In genomic region chr7:135160858-135161653, GRCh38 we compare ENCODE assay signal across 8 cellular contexts. TPM values are rescaled to one million over a fixed set of nuclear protein-coding genes. Genes with fewer than 3 reads are reported as not detected.
DNase-seq lines count a peak whose midpoint lies in the region; ATAC-seq and TF ChIP-seq lines count a peak whose summit lies in the region.

No MANE protein-coding gene starts in this region.

- no peak for TF ChIP-seq CTCF in thyroid gland (IDR thresholded peaks at IDR 0.05)

- H3K4me1 ChIP-seq in thyroid gland = peaks cover 0 to 48% of the 10 kb centered on the region in 2 donors

- CTCF ChIA-PET in activated CD4-positive, alpha-beta T cell treated with anti-CD3 and anti-CD28 coated beads for 36 hours (lab: Charles Lee) = interaction anchor here (0.6 to 1.8 kb wide), 4 partner anchors 8 to 475 kb away, joined by 3 to 8 read pairs (median 4); no protein-coding TSS in a partner anchor
- CTCF ChIA-PET in T-cell (lab: Charles Lee) = interaction anchor here in 1 of 2 donors (0.6 kb wide), 1 partner anchor 592 kb away, joined by 4 read pairs; no protein-coding TSS in a partner anchor

- H3K9me3 ChIP-seq in thyroid gland = no peaks in the 10 kb centered on the region

- H3K9me3 Mint-ChIP-seq in activated CD4-positive, alpha-beta T cell treated with anti-CD3 and anti-CD28 coated beads for 36 hours (ENCODE audit: low read depth) = peaks cover 21% of the 10 kb centered on the region
- H3K9me3 Mint-ChIP-seq in T-cell = peaks cover 14 to 18% (median 17%) of the 10 kb centered on the region in 3 donors

- no peaks in the 10 kb centered on the region for H3K27me3 ChIP-seq in thyroid gland

- no peak for TF ChIP-seq POLR2A in thyroid gland (IDR thresholded peaks at IDR 0.05)

- H3K27ac ChIP-seq in thyroid gland = peak overlapping the region; percentile 6 to 58 (median 43)

- ATAC-seq in activated CD4-positive, alpha-beta T cell treated with anti-CD3 and anti-CD28 coated beads for 36 hours = no peak
- ATAC-seq in T-cell (replicated peaks in 1 of 4) (no peak), left ventricle myocardium superior (peak; percentile 7), left colon (no peak)

- no peak overlapping the region for H3K4me3 ChIP-seq in thyroid gland (replicated peaks in 1 of 3)

- H3K4me1 Mint-ChIP-seq in activated CD4-positive, alpha-beta T cell treated with anti-CD3 and anti-CD28 coated beads for 36 hours = peaks cover 32% of the 10 kb centered on the region
- peaks cover 64 to 79% (median 74%) of the 10 kb centered on the region in 3 donors for H3K4me1 Mint-ChIP-seq in T-cell

- intact Hi-C loops in activated CD4-positive, alpha-beta T cell treated with anti-CD3 and anti-CD28 coated beads for 36 hours (cut with DNase I, micrococcal nuclease) = no loop called here
- intact Hi-C loops in left ventricle myocardium superior (cut with micrococcal nuclease) (no loop called here), thyroid gland (cut with DNase I) (loop anchor here (10.0 kb wide), 1 partner anchor 506 kb away; no protein-coding TSS in a partner anchor), left colon (cut with DNase I, micrococcal nuclease) (no loop called here)

- 70 to 71% methylated on average over 9 of the region's 9 CpGs for WGBS in thyroid gland, 2 donors

- H3K27ac Mint-ChIP-seq in activated CD4-positive, alpha-beta T cell treated with anti-CD3 and anti-CD28 coated beads for 36 hours = peak overlapping the region; percentile 81
- H3K27ac Mint-ChIP-seq in T-cell = peak overlapping the region; percentile 68 to 93

- DNase-seq in activated CD4-positive, alpha-beta T cell treated with anti-CD3 and anti-CD28 coated beads for 36 hours = no peak
- DNase-seq in activated CD4-positive, alpha-beta T cell treated with anti-CD3 and anti-CD28 coated beads, Interleukin-2, amount 50 U/mL, for 1 hour = no peak
- DNase-seq in T-cell (no peak), left ventricle myocardium superior (no peak), thyroid gland (no peak), left colon (no peak), NCI-H2196 (lab: John Stamatoyannopoulos, UW; ENCODE audit: unreplicated experiment) (no peak), glomerular visceral epithelial cell (ENCODE audit: extremely low spot score) (no peak)

- POLR2A ChIA-PET in activated CD4-positive, alpha-beta T cell treated with anti-CD3 and anti-CD28 coated beads for 36 hours (lab: Charles Lee) = no interaction called here
- POLR2A ChIA-PET in T-cell (lab: Charles Lee) = interaction anchor here (0.6 to 1.3 kb wide), 3 partner anchors 13 to 135 kb away, joined by 3 to 5 read pairs (median 4); partner anchors contain the start of gene TMEM140 (in 1 of the 2)

- H3K36me3 ChIP-seq in thyroid gland = peaks cover 3 to 10% of the 10 kb centered on the region in 2 donors

- H3K36me3 Mint-ChIP-seq in activated CD4-positive, alpha-beta T cell treated with anti-CD3 and anti-CD28 coated beads for 36 hours (ENCODE audit: low read depth) = peaks cover 77% of the 10 kb centered on the region
- H3K36me3 Mint-ChIP-seq in T-cell = peaks cover 72% of the 10 kb centered on the region

- no peak overlapping the region for H3K4me3 Mint-ChIP-seq in activated CD4-positive, alpha-beta T cell treated with anti-CD3 and anti-CD28 coated beads for 36 hours
- H3K4me3 Mint-ChIP-seq in T-cell = no peak overlapping the region

- H3K27me3 Mint-ChIP-seq in activated CD4-positive, alpha-beta T cell treated with anti-CD3 and anti-CD28 coated beads for 36 hours = no peaks in the 10 kb centered on the region
- H3K27me3 Mint-ChIP-seq in T-cell = no peaks in the 10 kb centered on the region

RNA-seq across cellular contexts. Expression of gene CYREN, which starts 9.5 kb away (rescaled TPM):
- 10 to 100 TPM; 32.6 to 40.5 TPM for total RNA-seq in activated CD4-positive, alpha-beta T cell treated with anti-CD3 and anti-CD28 coated beads for 36 hours
- total RNA-seq in T-cell (10 to 100 TPM; 24.3 to 46.4 (median 44.6) TPM), left ventricle myocardium superior (25.2 TPM), thyroid gland (10 to 100 TPM; 40.3 to 54.4 (median 46.8) TPM), left colon (10 to 100 TPM; 32.8 to 44.6 TPM)

RNA-seq across cellular contexts. Expression of gene TMEM140, which starts 13.2 kb away (rescaled TPM):
- total RNA-seq in activated CD4-positive, alpha-beta T cell treated with anti-CD3 and anti-CD28 coated beads for 36 hours = 10 to 100 TPM; 10.8 to 12.1 TPM
- total RNA-seq in T-cell (10 to 100 TPM; 20.7 to 32.7 (median 25.8) TPM), left ventricle myocardium superior (16.5 TPM), thyroid gland (10 to 100 TPM; 12.8 to 33.1 (median 14.3) TPM), left colon (10 to 100 TPM in 1 of 2 donors, 1 to 10 TPM in 1; 7.4 to 18.3 TPM)

RNA-seq across cellular contexts. Expression of gene WDR91, which starts 50.3 kb away (rescaled TPM):
- total RNA-seq in activated CD4-positive, alpha-beta T cell treated with anti-CD3 and anti-CD28 coated beads for 36 hours = 10 to 100 TPM; 11.8 to 12.0 TPM
- total RNA-seq in T-cell = 10 to 100 TPM; 28.1 to 41.2 (median 37.6) TPM
- total RNA-seq in left ventricle myocardium superior = 6.3 TPM
- 10 to 100 TPM in 1 of 4 donors, 1 to 10 TPM in 3; 8.4 to 34.4 (median 9.1) TPM for total RNA-seq in thyroid gland
- 1 to 10 TPM; 6.3 to 8.8 TPM for total RNA-seq in left colon
